ENCODE assay signal across 19 cellular contexts in genomic region chr4:118268780-118269179, GRCh38.
"Had no signal": no experiment of that assay in that cellular context is flagged by ENCODE, and none has a peak within 500 bp of the region (broad histone marks: within the 10 kb centered on the region; RNA-seq: fewer than 3 reads in every experiment).

No MANE protein-coding gene starts in this region.

- ATAC-seq: mucosa of descending colon; naive thymus-derived CD4-positive, alpha-beta T cell; natural killer cell treated with Interleukin-12 subunit alpha and Interleukin-12 subunit beta and Interleukin-15 and Interleukin-18, amount 100 ng/mL, for 72 hours; stimulated activated effector memory CD8-positive, alpha-beta T cell treated with anti-CD3 and anti-CD28 coated beads, Interleukin-12 subunit alpha, Interleukin-12 subunit beta, amount 100 ng/mL, for 72 hours had no signal

- H3K36me3 ChIP-seq: left ventricle myocardium inferior, ovary, right atrium auricular region, sigmoid colon, spleen, suprapubic skin, thoracic aorta, tibial nerve, uterus had no signal

- H3K27me3 ChIP-seq: ovary, right atrium auricular region, sigmoid colon, tibial nerve, uterus had no signal

- H3K4me3 ChIP-seq: left ventricle myocardium inferior, lung, mucosa of descending colon, ovary, right atrium auricular region, sigmoid colon, spleen, suprapubic skin, thoracic aorta, tibial nerve, uterus had no signal

- H3K4me1 ChIP-seq: uterus had no signal

- DNase-seq: islet precursor cell; left ventricle myocardium inferior; mesendoderm; mucosa of descending colon; naive thymus-derived CD4-positive, alpha-beta T cell; ovary; sigmoid colon; small intestine; spleen; stimulated activated CD4-positive, alpha-beta T cell treated with anti-CD3 and anti-CD28 coated beads, Interleukin-4, amount 100 ng/mL, for 24 hours; stimulated activated naive CD4-positive, alpha-beta T cell; uterus had no signal

- FAIRE-seq: small intestine had no signal

- H3K27ac ChIP-seq: left ventricle myocardium inferior, ovary, right atrium auricular region, sigmoid colon, spleen, suprapubic skin, thoracic aorta, tibial nerve, uterus had no signal

- H3K9me3 ChIP-seq: left ventricle myocardium inferior, mucosa of descending colon, ovary, right atrium auricular region, sigmoid colon, spleen, suprapubic skin, thoracic aorta, tibial nerve, uterus had no signal
